In the genomic region with DNA sequence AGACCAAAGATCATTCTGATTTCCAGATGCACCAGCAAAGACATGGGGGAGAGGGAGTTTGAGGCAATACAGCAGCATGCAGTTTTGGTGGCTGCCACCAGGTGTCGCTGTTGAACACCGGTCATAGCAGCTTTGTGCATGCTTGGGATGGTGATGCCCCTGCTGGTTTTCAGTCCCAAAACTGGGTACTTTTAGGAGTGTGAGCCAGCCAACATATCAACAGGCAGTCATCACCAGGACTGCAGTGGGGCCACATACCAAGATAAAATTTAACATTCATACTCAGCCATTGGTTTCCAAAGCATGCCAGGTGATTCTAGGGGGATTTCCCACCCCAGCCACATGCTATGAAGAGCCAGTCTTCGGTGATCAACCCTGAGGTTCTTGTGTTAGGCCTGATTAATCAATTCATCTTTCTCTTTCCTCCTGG, we compare ENCODE assay signal across 8 cellular contexts.
DNase-seq lines count a peak whose midpoint lies in the region; ATAC-seq, FAIRE-seq and TF ChIP-seq lines count a peak whose summit lies in the region.

No MANE protein-coding gene starts in this region.

- H3K4me3 ChIP-seq in AG04450 (ENCODE audit: low read depth, low read length) (no peak overlapping the region), HEK293 (ENCODE audit: low read depth, low read length) (no peak overlapping the region), keratinocyte (ENCODE audit: control insufficient read depth in 2 of 3, extremely low read depth in 1 of 3, insufficient read depth in 2 of 3, low read depth in 1 of 3, low read length in 3 of 3) (no peak overlapping the region)

- no peak overlapping the region for H3K27ac Mint-ChIP-seq in activated CD8-positive, alpha-beta T cell treated with anti-CD3 and anti-CD28 coated beads, Interleukin-2, amount 10 ng/mL, durations not matched to agents 7 days and 5 days

- ATAC-seq in activated CD8-positive, alpha-beta T cell treated with anti-CD3 and anti-CD28 coated beads, Interleukin-2, amount 10 ng/mL, durations not matched to agents 7 days and 5 days = no peak

- peak; percentile 59 for TF ChIP-seq CTCF in AG04450 (IDR thresholded peaks at IDR 0.05; ENCODE audit: low read depth, low read length)
- TF ChIP-seq CTCF in HEK293 (tag by site-specific recombination; IDR thresholded peaks at IDR 0.05) = peak; percentile 61
- TF ChIP-seq CTCF in keratinocyte (optimal IDR thresholded peaks at IDR 0.05 in 1 of 3, IDR thresholded peaks at IDR 0.05 in 1 of 3, conservative IDR thresholded peaks at IDR 0.05 in 1 of 3; ENCODE audit: extremely low read depth in 1 of 3, insufficient read depth in 2 of 3, low read length in 3 of 3) = peak; percentile 76 to 91 (median 85)

- no peaks in the 10 kb centered on the region for H3K36me3 ChIP-seq in HEK293 (ENCODE audit: control insufficient read depth in 2 of 2, insufficient read depth in 1 of 2, low read length in 2 of 2)
- H3K36me3 ChIP-seq in keratinocyte (ENCODE audit: control insufficient read depth in 2 of 2, extremely low read depth in 1 of 2, insufficient read depth in 2 of 2, low read length in 2 of 2) = no peaks in the 10 kb centered on the region

- H4K20me1 ChIP-seq in keratinocyte (ENCODE audit: control insufficient read depth, extremely low read depth, insufficient read depth, low read length) = no peaks in the 10 kb centered on the region

- dilution Hi-C loops in keratinocyte (cut with MboI; ENCODE audit: extremely low pct_ligation_motif_present, low sequenced_read_pairs) = no loop called here

- CTCF ChIA-PET in AG04450 (lab: Charles Lee) (no interaction called here), HEK293 (lab: Yijun Ruan, JAX) (interaction anchor here (0.6 to 8.3 kb wide), 14 partner anchors 13 to 679 kb away, joined by 3 to 105 read pairs (median 4); no protein-coding TSS in a partner anchor)
- CTCF ChIA-PET in activated CD8-positive, alpha-beta T cell treated with anti-CD3 and anti-CD28 coated beads, Interleukin-2, amount 10 ng/mL, durations not matched to agents 7 days and 5 days (lab: Charles Lee) = no interaction called here

- no peak overlapping the region for H3K27ac ChIP-seq in AG04450 (ENCODE audit: low read depth, low read length)
- no peak overlapping the region for H3K27ac ChIP-seq in HEK293 (ENCODE audit: extremely low read depth, low read depth, low read length)
- no peak overlapping the region for H3K27ac ChIP-seq in keratinocyte (ENCODE audit: control insufficient read depth, insufficient read depth, low read length)

- POLR2A ChIA-PET in AG04450 (lab: Yijun Ruan, JAX) = no interaction called here
- POLR2A ChIA-PET in HEK293 (lab: Yijun Ruan, JAX) = no interaction called here
- POLR2A ChIA-PET in activated CD8-positive, alpha-beta T cell treated with anti-CD3 and anti-CD28 coated beads, Interleukin-2, amount 10 ng/mL, durations not matched to agents 7 days and 5 days (lab: Charles Lee) = no interaction called here

- H3K4me1 Mint-ChIP-seq in activated CD8-positive, alpha-beta T cell treated with anti-CD3 and anti-CD28 coated beads, Interleukin-2, amount 10 ng/mL, durations not matched to agents 7 days and 5 days (ENCODE audit: low read depth) = no peaks in the 10 kb centered on the region

- peaks cover 3% of the 10 kb centered on the region for H3K27me3 ChIP-seq in AG04450 (ENCODE audit: control insufficient read depth, insufficient read depth, low read length)
- H3K27me3 ChIP-seq in keratinocyte (ENCODE audit: control insufficient read depth, extremely low read depth, insufficient read depth, low read length) = no peaks in the 10 kb centered on the region

- H2AFZ ChIP-seq in keratinocyte (ENCODE audit: control insufficient read depth, low read length) = no peak overlapping the region

- no peak overlapping the region for H3K9ac ChIP-seq in keratinocyte (ENCODE audit: control insufficient read depth, extremely low read depth, insufficient read depth, low read length)

- no peaks in the 10 kb centered on the region for H3K79me2 ChIP-seq in keratinocyte (ENCODE audit: control insufficient read depth, insufficient read depth, low read length)

- H3K36me3 Mint-ChIP-seq in activated CD8-positive, alpha-beta T cell treated with anti-CD3 and anti-CD28 coated beads, Interleukin-2, amount 10 ng/mL, durations not matched to agents 7 days and 5 days (ENCODE audit: low read depth) = peaks cover 3% of the 10 kb centered on the region

- FAIRE-seq in keratinocyte (lab: Jason Lieb, UNC) = no peak
- FAIRE-seq in urothelium cell line (lab: Jason Lieb, UNC) = no peak

- H3K9me1 ChIP-seq in keratinocyte (ENCODE audit: control insufficient read depth, extremely low read depth, insufficient read depth, low read length) = no peaks in the 10 kb centered on the region

- H3K4me2 ChIP-seq in keratinocyte (ENCODE audit: control insufficient read depth, extremely low read depth, insufficient read depth, low read depth, low read length) = no peak overlapping the region

- no peaks in the 10 kb centered on the region for H3K4me1 ChIP-seq in HEK293 (ENCODE audit: control insufficient read depth, insufficient read depth, low read length)
- no peaks in the 10 kb centered on the region for H3K4me1 ChIP-seq in keratinocyte (ENCODE audit: control insufficient read depth, extremely low read depth, insufficient read depth, low read length)

- no peak overlapping the region for H3K4me3 Mint-ChIP-seq in activated CD8-positive, alpha-beta T cell treated with anti-CD3 and anti-CD28 coated beads, Interleukin-2, amount 10 ng/mL, durations not matched to agents 7 days and 5 days

- H3K27me3 Mint-ChIP-seq in activated CD8-positive, alpha-beta T cell treated with anti-CD3 and anti-CD28 coated beads, Interleukin-2, amount 10 ng/mL, durations not matched to agents 7 days and 5 days (ENCODE audit: low read depth) = no peaks in the 10 kb centered on the region

- H3K9me3 ChIP-seq in AG04450 (ENCODE audit: control insufficient read depth, insufficient read depth, low read length) (peaks cover 40% of the 10 kb centered on the region), HEK293 (ENCODE audit: control insufficient read depth, insufficient read depth, low read depth, low read length) (no peaks in the 10 kb centered on the region), keratinocyte (ENCODE audit: control insufficient read depth, low read depth, low read length) (peaks cover 19% of the 10 kb centered on the region)

- H3K9me3 Mint-ChIP-seq in activated CD8-positive, alpha-beta T cell treated with anti-CD3 and anti-CD28 coated beads, Interleukin-2, amount 10 ng/mL, durations not matched to agents 7 days and 5 days (ENCODE audit: insufficient read depth) = peaks cover 23% of the 10 kb centered on the region

- DNase-seq in AG04450 (ENCODE audit: low read depth, low spot score) (no peak), keratinocyte (ENCODE audit: low read depth, low spot score) (no peak), urothelium cell line (ENCODE audit: low spot score) (peak; percentile 60), LoVo (ENCODE audit: low spot score) (no peak), NCI-H524 (lab: John Stamatoyannopoulos, UW) (no peak), T1000 (lab: John Stamatoyannopoulos, UW) (no peak)
- peak; percentile 42 for DNase-seq in activated CD8-positive, alpha-beta T cell treated with anti-CD3 and anti-CD28 coated beads, Interleukin-2, amount 10 ng/mL, durations not matched to agents 7 days and 5 days

TF ChIP-seq in HEK293, 187 proteins besides CTCF, POLR2A, EP300 and RAD21 (continues in another document):
- peak; percentile 98 for TF ChIP-seq SETDB1 (IDR thresholded peaks at IDR 0.05; ENCODE audit: insufficient read length, low read length)
- no peak for TF ChIP-seq ZNF148 (tag by site-specific recombination; IDR thresholded peaks at IDR 0.05; ENCODE audit: borderline replicate concordance)
- no peak for TF ChIP-seq OVOL3 (tag by site-specific recombination; IDR thresholded peaks at IDR 0.05)
- peak; percentile 100 for TF ChIP-seq ZNF2 (tag by site-specific recombination; IDR thresholded peaks at IDR 0.05)
- no peak for TF ChIP-seq KLF9 (tag by site-specific recombination; IDR thresholded peaks at IDR 0.05; ENCODE audit: low read depth)
- no peak for TF ChIP-seq ZBTB21 (tag by site-specific recombination; IDR thresholded peaks at IDR 0.05)

Comparison
In these comparisons a context has a peak if more than half of its experiments do, and no peak if none do; other contexts are left out.
1. DNase-seq: peak in activated CD8-positive, alpha-beta T cell treated with anti-CD3 and anti-CD28 coated beads, Interleukin-2, amount 10 ng/mL, durations not matched to agents 7 days and 5 days (single experiment) and urothelium cell line (single experiment); none in AG04450 (single experiment), keratinocyte (single experiment), LoVo (single experiment), NCI-H524 (0 of 2) and T1000 (single experiment).
2. Peak in every context shown above with its lines, with median percentiles within 50 percentile points of each other: CTCF ChIP-seq.